Comparison of ENCODE assay signal across 9 cellular contexts in genomic region chr11:37946155-37946766, GRCh38.
A peak's percentile ranks its signal among the peaks of the same experiment; 100 is the strongest.
DNase-seq lines count a peak whose midpoint lies in the region; ATAC-seq and TF ChIP-seq lines count a peak whose summit lies in the region.
"Had no signal": no experiment of that assay in that cellular context is flagged by ENCODE, and none has a peak within 500 bp of the region (broad histone marks: within the 10 kb centered on the region; RNA-seq: fewer than 3 reads in every experiment).

No MANE protein-coding gene starts in this region.

- H3K4me1 ChIP-seq in BE2C (no peaks in the 10 kb centered on the region), stomach (no peaks in the 10 kb centered on the region)

- H3K27me3 ChIP-seq in BE2C (no peaks in the 10 kb centered on the region), stomach (no peaks in the 10 kb centered on the region)

- TF ChIP-seq POLR2A in stomach (IDR thresholded peaks at IDR 0.05) = no peak

- no peak overlapping the region for H3K27ac ChIP-seq in stomach

- ATAC-seq in GM18868 (IDR thresholded peaks at IDR 0.05; ENCODE audit: unreplicated experiment) (peak; percentile 97), GM18861 (IDR thresholded peaks at IDR 0.05; ENCODE audit: unreplicated experiment) (no peak)
- ATAC-seq: left colon had no signal

- 41 to 61% (median 57%) methylated on average over 4 of the region's 4 CpGs for WGBS in stomach, 5 donors

- no peaks in the 10 kb centered on the region for H3K36me3 ChIP-seq in BE2C
- H3K36me3 ChIP-seq in stomach = no peaks in the 10 kb centered on the region

- TF ChIP-seq CTCF in BE2C (IDR thresholded peaks at IDR 0.05; ENCODE audit: low read depth, low read length) (peak; percentile 69), stomach (IDR thresholded peaks at IDR 0.05) (peak in 4 of 7 experiments; percentile 37 to 56 (median 44))

- DNase-seq in BE2C = peak; percentile 36
- DNase-seq in HS-5 (ENCODE audit: low read depth) = peak; percentile 9
- DNase-seq in SK-N-DZ (ENCODE audit: low spot score) = peak; percentile 32
- DNase-seq in globus pallidus (ENCODE audit: low spot score) = peak; percentile 7
- peak; percentile 29 for DNase-seq in stomach
- no peak for DNase-seq in AG08396 (ENCODE audit: low spot score)

- intact Hi-C loops in stomach (cut with DNase I; ENCODE audit: low total_unique reads) = no loop called here

- H3K4me3 ChIP-seq in BE2C (ENCODE audit: low read depth, low read length) = no peak overlapping the region
- no peak overlapping the region for H3K4me3 ChIP-seq in stomach

- H3K9me3 ChIP-seq in BE2C (no peaks in the 10 kb centered on the region), stomach (peaks cover 0 to 17% (median 4%) of the 10 kb centered on the region in 4 donors)

- TF ChIP-seq EP300 in stomach (IDR thresholded peaks at IDR 0.05) = no peak
